In the genomic region with DNA sequence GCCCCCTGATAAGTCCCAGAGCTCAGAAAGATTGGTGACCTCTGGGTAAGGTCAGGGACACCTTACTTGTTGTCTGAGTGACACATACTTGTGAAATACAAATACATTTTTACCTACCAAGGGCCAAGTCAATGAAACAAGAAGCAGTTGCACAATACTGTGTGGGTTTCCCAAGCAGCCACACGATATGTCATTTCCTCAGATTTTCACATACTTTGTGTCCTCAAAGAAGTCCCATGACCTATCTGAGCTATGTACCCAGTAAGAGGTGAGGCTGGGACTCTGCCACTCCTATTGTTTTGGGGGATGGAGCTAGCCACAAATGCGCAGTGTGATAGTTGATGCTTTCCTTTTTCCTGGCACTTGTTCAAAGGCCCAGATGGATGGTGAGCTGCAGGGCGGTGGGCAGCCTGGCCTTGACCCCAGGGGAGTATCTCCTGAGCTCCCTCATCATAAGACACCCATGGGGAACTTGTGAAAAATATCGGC, we compare ENCODE assay signal across 10 cellular contexts. TPM values are rescaled to one million over a fixed set of nuclear protein-coding genes. Genes with fewer than 3 reads are reported as not detected.
A peak's percentile ranks its signal among the peaks of the same experiment; 100 is the strongest.
DNase-seq lines count a peak whose midpoint lies in the region; ATAC-seq and TF ChIP-seq lines count a peak whose summit lies in the region.
"Had no signal": no experiment of that assay in that cellular context is flagged by ENCODE, and none has a peak within 500 bp of the region (broad histone marks: within the 10 kb centered on the region; RNA-seq: fewer than 3 reads in every experiment).

No MANE protein-coding gene starts in this region.

- H3K36me3 Mint-ChIP-seq in activated CD4-positive, alpha-beta memory T cell treated with anti-CD3 and anti-CD28 coated beads, Interleukin-2, amount 10 ng/mL, durations not matched to agents 7 days and 5 days (ENCODE audit: low read depth) = no peaks in the 10 kb centered on the region
- H3K36me3 Mint-ChIP-seq in activated CD4-positive, alpha-beta memory T cell treated with anti-CD3 and anti-CD28 coated beads for 36 hours = no peaks in the 10 kb centered on the region
- peaks cover 6% of the 10 kb centered on the region for H3K36me3 Mint-ChIP-seq in CD4-positive, alpha-beta T cell (ENCODE audit: low read depth)

- no peak overlapping the region for H3K4me3 Mint-ChIP-seq in activated CD4-positive, alpha-beta memory T cell treated with anti-CD3 and anti-CD28 coated beads, Interleukin-2, amount 10 ng/mL, durations not matched to agents 7 days and 5 days
- H3K4me3 Mint-ChIP-seq in activated CD4-positive, alpha-beta memory T cell treated with anti-CD3 and anti-CD28 coated beads for 36 hours = no peak overlapping the region
- H3K4me3 Mint-ChIP-seq in CD4-positive, alpha-beta T cell = no peak overlapping the region

- H3K4me1 Mint-ChIP-seq in activated CD4-positive, alpha-beta memory T cell treated with anti-CD3 and anti-CD28 coated beads, Interleukin-2, amount 10 ng/mL, durations not matched to agents 7 days and 5 days = peaks cover 20% of the 10 kb centered on the region
- H3K4me1 Mint-ChIP-seq in activated CD4-positive, alpha-beta memory T cell treated with anti-CD3 and anti-CD28 coated beads for 36 hours (ENCODE audit: low read depth) = peaks cover 6% of the 10 kb centered on the region
- peaks cover 12% of the 10 kb centered on the region for H3K4me1 Mint-ChIP-seq in CD4-positive, alpha-beta T cell (ENCODE audit: low read depth)

- intact Hi-C loops in activated CD4-positive, alpha-beta memory T cell treated with anti-CD3 and anti-CD28 coated beads for 36 hours (cut with micrococcal nuclease) = loop anchor here (10.0 kb wide), 1 partner anchor 74 kb away; no protein-coding TSS in a partner anchor
- intact Hi-C loops in CD4-positive, alpha-beta T cell (cut with DNase I, micrococcal nuclease) = no loop called here

- peak; percentile 15 for DNase-seq in activated CD4-positive, alpha-beta memory T cell treated with anti-CD3 and anti-CD28 coated beads, Interleukin-2, amount 10 ng/mL, durations not matched to agents 7 days and 5 days
- no peak for DNase-seq in activated CD4-positive, alpha-beta memory T cell treated with anti-CD3 and anti-CD28 coated beads for 36 hours
- DNase-seq in RWPE1 (ENCODE audit: low spot score) (no peak), fibroblast of the aortic adventitia (ENCODE audit: low read depth) (peak; percentile 47), NCI-H128 (lab: John Stamatoyannopoulos, UW; ENCODE audit: unreplicated experiment) (no peak), putamen (ENCODE audit: low spot score) (no peak)
- peak; percentile 17 for DNase-seq in stimulated activated CD8-positive, alpha-beta memory T cell treated with anti-CD3 and anti-CD28 coated beads, Interleukin-4, amount 100 ng/mL, for 48 hours
- no peak for DNase-seq in CD4-positive, alpha-beta T cell
- DNase-seq: glutamatergic neuron, NCI-H1417 had no signal

- H3K9me3 ChIP-seq in CD4-positive, alpha-beta T cell (ENCODE audit: control insufficient read depth, low read length) = no peaks in the 10 kb centered on the region

- H3K9me3 Mint-ChIP-seq in activated CD4-positive, alpha-beta memory T cell treated with anti-CD3 and anti-CD28 coated beads, Interleukin-2, amount 10 ng/mL, durations not matched to agents 7 days and 5 days = no peaks in the 10 kb centered on the region
- no peaks in the 10 kb centered on the region for H3K9me3 Mint-ChIP-seq in activated CD4-positive, alpha-beta memory T cell treated with anti-CD3 and anti-CD28 coated beads for 36 hours
- no peaks in the 10 kb centered on the region for H3K9me3 Mint-ChIP-seq in CD4-positive, alpha-beta T cell

- TF ChIP-seq CTCF in RWPE1 (conservative IDR thresholded peaks at IDR 0.05; ENCODE audit: low read depth) = no peak
- no peak for TF ChIP-seq CTCF in fibroblast of the aortic adventitia (IDR thresholded peaks at IDR 0.05; ENCODE audit: insufficient read depth, low read length)
- no peak for TF ChIP-seq CTCF in CD4-positive, alpha-beta T cell (IDR thresholded peaks at IDR 0.05)

- CTCF ChIA-PET in activated CD4-positive, alpha-beta memory T cell treated with anti-CD3 and anti-CD28 coated beads, Interleukin-2, amount 10 ng/mL, durations not matched to agents 7 days and 5 days (lab: Charles Lee) = no interaction called here
- CTCF ChIA-PET in activated CD4-positive, alpha-beta memory T cell treated with anti-CD3 and anti-CD28 coated beads for 36 hours (lab: Charles Lee) = interaction anchor here (1.1 to 1.9 kb wide), 2 partner anchors 168 to 179 kb away, joined by 3 to 7 read pairs; no protein-coding TSS in a partner anchor
- CTCF ChIA-PET in RWPE1 (lab: Yijun Ruan, JAX) = interaction anchor here (0.6 to 0.8 kb wide), 3 partner anchors 68 to 335 kb away, joined by 3 read pairs; no protein-coding TSS in a partner anchor
- CTCF ChIA-PET in CD4-positive, alpha-beta T cell (lab: Charles Lee) = no interaction called here

- peak overlapping the region; percentile 49 for H3K27ac ChIP-seq in RWPE1
- no peak overlapping the region for H3K27ac ChIP-seq in CD4-positive, alpha-beta T cell (ENCODE audit: low read depth, low read length)

- H3K27me3 ChIP-seq in CD4-positive, alpha-beta T cell (ENCODE audit: control insufficient read depth, insufficient read depth, low read length) = no peaks in the 10 kb centered on the region

- POLR2A ChIA-PET in activated CD4-positive, alpha-beta memory T cell treated with anti-CD3 and anti-CD28 coated beads, Interleukin-2, amount 10 ng/mL, durations not matched to agents 7 days and 5 days (lab: Charles Lee) = no interaction called here
- POLR2A ChIA-PET in activated CD4-positive, alpha-beta memory T cell treated with anti-CD3 and anti-CD28 coated beads for 36 hours (lab: Charles Lee) = interaction anchor here (0.6 kb wide), 1 partner anchor 85 kb away, joined by 3 read pairs; no protein-coding TSS in a partner anchor
- POLR2A ChIA-PET in RWPE1 (lab: Yijun Ruan, JAX; ENCODE audit: low non-redundant PET) = no interaction called here
- POLR2A ChIA-PET in CD4-positive, alpha-beta T cell (lab: Charles Lee) = no interaction called here

- no peak overlapping the region for H3K27ac Mint-ChIP-seq in activated CD4-positive, alpha-beta memory T cell treated with anti-CD3 and anti-CD28 coated beads, Interleukin-2, amount 10 ng/mL, durations not matched to agents 7 days and 5 days
- no peak overlapping the region for H3K27ac Mint-ChIP-seq in activated CD4-positive, alpha-beta memory T cell treated with anti-CD3 and anti-CD28 coated beads for 36 hours
- no peak overlapping the region for H3K27ac Mint-ChIP-seq in CD4-positive, alpha-beta T cell

- no peak for ATAC-seq in CD4-positive, alpha-beta T cell (ENCODE audit: poor library complexity)

- peaks cover 5% of the 10 kb centered on the region for H3K27me3 Mint-ChIP-seq in activated CD4-positive, alpha-beta memory T cell treated with anti-CD3 and anti-CD28 coated beads, Interleukin-2, amount 10 ng/mL, durations not matched to agents 7 days and 5 days
- no peaks in the 10 kb centered on the region for H3K27me3 Mint-ChIP-seq in activated CD4-positive, alpha-beta memory T cell treated with anti-CD3 and anti-CD28 coated beads for 36 hours
- peaks cover 5% of the 10 kb centered on the region for H3K27me3 Mint-ChIP-seq in CD4-positive, alpha-beta T cell

- H3K4me3 ChIP-seq in fibroblast of the aortic adventitia (ENCODE audit: low read depth, low read length) = no peak overlapping the region

RNA-seq across cellular contexts. Expression of gene SLC25A51, which starts 4.8 kb away (rescaled TPM):
- total RNA-seq in activated CD4-positive, alpha-beta memory T cell treated with anti-CD3 and anti-CD28 coated beads, Interleukin-2, amount 10 ng/mL, durations not matched to agents 7 days and 5 days = 10 to 100 TPM; 28.4 to 29.3 TPM
- total RNA-seq in activated CD4-positive, alpha-beta memory T cell treated with anti-CD3 and anti-CD28 coated beads for 36 hours = 10 to 100 TPM; 24.0 to 25.8 TPM
- 15.4 and 82.8 TPM in 2 replicates for total RNA-seq in fibroblast of the aortic adventitia (ENCODE audit: low replicate concordance)
- 10 to 100 TPM; 13.3 to 13.8 TPM for total RNA-seq in CD4-positive, alpha-beta T cell

Comparison
In these comparisons a context has a peak if more than half of its experiments do, and no peak if none do; other contexts are left out.
1. DNase-seq: peak in activated CD4-positive, alpha-beta memory T cell treated with anti-CD3 and anti-CD28 coated beads, Interleukin-2, amount 10 ng/mL, durations not matched to agents 7 days and 5 days (single experiment), fibroblast of the aortic adventitia (single experiment) and stimulated activated CD8-positive, alpha-beta memory T cell treated with anti-CD3 and anti-CD28 coated beads, Interleukin-4, amount 100 ng/mL, for 48 hours (single experiment); none in activated CD4-positive, alpha-beta memory T cell treated with anti-CD3 and anti-CD28 coated beads for 36 hours (single experiment), RWPE1 (single experiment), CD4-positive, alpha-beta T cell (0 of 10), NCI-H128 (single experiment) and putamen (single experiment).
2. CTCF ChIA-PET loops: an anchor here in activated CD4-positive, alpha-beta memory T cell treated with anti-CD3 and anti-CD28 coated beads for 36 hours (1.1 to 1.9 kb wide) and RWPE1 (0.6 to 0.8 kb wide); none called in activated CD4-positive, alpha-beta memory T cell treated with anti-CD3 and anti-CD28 coated beads, Interleukin-2, amount 10 ng/mL, durations not matched to agents 7 days and 5 days and CD4-positive, alpha-beta T cell.